In the genomic region with DNA sequence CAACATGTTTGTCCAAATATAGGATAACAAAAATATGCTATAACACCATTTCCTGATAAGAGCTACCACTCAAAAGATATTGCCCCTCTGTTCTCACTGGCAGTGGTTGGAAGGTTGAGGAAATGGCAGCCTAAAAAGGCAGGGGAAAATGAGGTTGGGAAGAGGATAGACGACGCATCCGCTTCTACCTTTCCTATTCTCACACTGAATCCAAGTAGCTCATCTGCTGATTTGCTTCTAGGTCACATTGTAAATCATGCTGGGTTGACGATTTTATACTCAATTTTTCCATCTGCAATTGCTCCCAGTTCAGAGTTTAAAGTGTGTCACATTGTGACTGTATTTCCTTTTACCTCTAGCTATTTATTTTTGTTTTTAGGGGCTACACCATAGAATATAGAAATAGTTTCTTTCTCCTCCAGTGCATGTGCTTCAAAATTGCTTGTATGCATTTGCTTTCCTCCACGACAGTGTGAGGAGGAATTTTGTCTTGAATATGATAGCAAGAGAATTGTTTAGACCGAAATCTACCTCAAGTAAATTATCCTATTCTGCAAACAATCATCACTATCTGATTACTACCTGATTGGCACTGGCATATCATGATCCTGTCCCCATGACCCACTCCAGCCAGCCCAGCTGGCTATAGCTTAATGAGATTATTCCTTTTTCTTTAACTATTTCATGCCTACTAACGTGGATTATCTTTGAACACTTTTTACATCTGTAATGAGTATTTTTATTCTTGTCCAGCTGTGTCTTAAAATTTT, we compare ENCODE assay signal across 20 cellular contexts.
"Had no signal": no experiment of that assay in that cellular context is flagged by ENCODE, and none has a peak within 500 bp of the region (broad histone marks: within the 10 kb centered on the region; RNA-seq: fewer than 3 reads in every experiment).

No MANE protein-coding gene starts in this region.

- H3K36me3 ChIP-seq: MG63, SJSA1 had no signal

- H3K27me3 ChIP-seq: MG63, SJSA1 had no signal

- DNase-seq: IMR-90, Karpas-422, KG1, MG63, NCI-H1092, NCI-H1105 treated with DMSO at 0.1 percent for 48 hours, NCI-H1417 treated with DMSO at 0.1 percent for 48 hours, NCI-H146, NCI-H1694 treated with DMSO at 0.1 percent for 48 hours, NCI-H1930, NCI-H2081, NCI-H2107, NCI-H2227 treated with DMSO at 0.1 percent for 48 hours, NCI-H526 treated with DMSO at 0.1 percent for 48 hours, NCI-H748 treated with DMSO at 0.1 percent for 48 hours, Right ventricle myocardium superior, RPMI8226, SIG-M5 had no signal

- ATAC-seq: HepG2 had no signal

- H3K4me3 ChIP-seq: MG63, SJSA1 had no signal

- H3K27ac ChIP-seq: SJSA1 had no signal

- H3K9me3 ChIP-seq: MG63, SJSA1 had no signal
